8 cellular contexts compared by ENCODE assay signal in genomic region chr15:45186771-45187577, GRCh38. TPM values are rescaled to one million over a fixed set of nuclear protein-coding genes. Genes with fewer than 3 reads are reported as not detected.
A peak's percentile ranks its signal among the peaks of the same experiment; 100 is the strongest.
DNase-seq lines count a peak whose midpoint lies in the region; ATAC-seq and TF ChIP-seq lines count a peak whose summit lies in the region.

No MANE protein-coding gene starts in this region.

- no peak for TF ChIP-seq CTCF in Calu3 (IDR thresholded peaks at IDR 0.05; ENCODE audit: unreplicated experiment)
- TF ChIP-seq CTCF in OCI-LY7 (conservative IDR thresholded peaks at IDR 0.05; ENCODE audit: low read length), result no peak
- no peak for TF ChIP-seq CTCF in esophagus muscularis mucosa (IDR thresholded peaks at IDR 0.05)
- no peak for TF ChIP-seq CTCF in ovary (IDR thresholded peaks at IDR 0.05)

- intact Hi-C loops in Calu3 (cut with micrococcal nuclease; ENCODE audit: unreplicated experiment), result no loop called here
- intact Hi-C loops in OCI-LY7 (cut with micrococcal nuclease; ENCODE audit: unreplicated experiment), result no loop called here
- intact Hi-C loops in esophagus muscularis mucosa (cut with DNase I), result no loop called here
- intact Hi-C loops in ovary (cut with DNase I), result loop anchor here in 2 of 4 donors (5.0 to 10.0 kb wide), 2 partner anchors 115 to 472 kb away; partner anchors contain the start of genes B2M (in 1 of the 2) and PATL2 (in 1 of the 2)

- no peak for ATAC-seq in GM18870 (IDR thresholded peaks at IDR 0.05; ENCODE audit: unreplicated experiment)

- peak overlapping the region; percentile 71 for H3K4me3 Mint-ChIP-seq in Calu3 (ENCODE audit: low read depth, unreplicated experiment)

- no peaks in the 10 kb centered on the region for H3K9me2 ChIP-seq in OCI-LY7 (ENCODE audit: insufficient read depth, low read length)

- peak overlapping the region; percentile 39; the same call in 1 of the 2 replicates for H2AFZ ChIP-seq in OCI-LY7 (ENCODE audit: low read length)

- no peaks in the 10 kb centered on the region for H3K27me3 Mint-ChIP-seq in Calu3 (ENCODE audit: unreplicated experiment)

- H3K79me2 ChIP-seq in OCI-LY7 (ENCODE audit: insufficient read depth, low read depth, low read length), result no peaks in the 10 kb centered on the region

- 40% methylated on average over 12 of the region's 42 CpGs for WGBS in esophagus muscularis mucosa
- WGBS in ovary, 3 donors, result 3 to 7% (median 4%) methylated on average over 36 to 42 of the region's 42 CpGs

- no peaks in the 10 kb centered on the region for H3K9me3 Mint-ChIP-seq in Calu3 (ENCODE audit: low read depth, unreplicated experiment)

- H3K27me3 ChIP-seq in esophagus muscularis mucosa (no peaks in the 10 kb centered on the region), ovary (no peaks in the 10 kb centered on the region)

- H3K27ac ChIP-seq in OCI-LY7 (ENCODE audit: low read depth, low read length, poor library complexity, severe bottlenecking) (no peak overlapping the region), esophagus muscularis mucosa (replicated peaks in 1 of 4) (peak overlapping the region; percentile 83 to 93 (median 90)), ovary (peak overlapping the region; percentile 86 to 97)

- no peak for DNase-seq in Calu3
- DNase-seq in OCI-LY7 (ENCODE audit: low spot score), result no peak
- DNase-seq in esophagus muscularis mucosa (ENCODE audit: extremely low spot score), result no peak
- DNase-seq in ovary, result peak in 4 of 5 donors; percentile 36 to 70 (median 61)
- DNase-seq in HT-29 (ENCODE audit: low spot score), result no peak
- DNase-seq in middle frontal gyrus (ENCODE audit: extremely low spot score, low spot score), result no peak
- DNase-seq in SIG-M5 (lab: John Stamatoyannopoulos, UW), result no peak

- H3K36me3 Mint-ChIP-seq in Calu3 (ENCODE audit: insufficient read depth, unreplicated experiment), result peaks cover 17% of the 10 kb centered on the region

- TF ChIP-seq POLR2A in esophagus muscularis mucosa (IDR thresholded peaks at IDR 0.05; ENCODE audit: low read depth) (no peak), ovary (IDR thresholded peaks at IDR 0.05) (no peak)

- no peaks in the 10 kb centered on the region for H3K36me3 ChIP-seq in OCI-LY7 (ENCODE audit: insufficient read depth, low read length)
- no peaks in the 10 kb centered on the region for H3K36me3 ChIP-seq in esophagus muscularis mucosa
- H3K36me3 ChIP-seq in ovary, result no peaks in the 10 kb centered on the region

- TF ChIP-seq EP300 in esophagus muscularis mucosa (IDR thresholded peaks at IDR 0.05), result no peak
- TF ChIP-seq EP300 in ovary (IDR thresholded peaks at IDR 0.05), result no peak

- no peaks in the 10 kb centered on the region for H4K20me1 ChIP-seq in OCI-LY7 (ENCODE audit: insufficient read depth, low read length)

- POLR2A ChIA-PET in OCI-LY7 (lab: Charles Lee), result no interaction called here

- H3K9me3 ChIP-seq in OCI-LY7 (ENCODE audit: low read length) (no peaks in the 10 kb centered on the region), esophagus muscularis mucosa (no peaks in the 10 kb centered on the region), ovary (no peaks in the 10 kb centered on the region)

- BruUV-seq in Calu3 (replicated peaks; lab: Mats Ljungman, UMichigan) (no TSS peak), OCI-LY7 (replicated peaks; lab: Mats Ljungman, UMichigan) (no TSS peak)

- peaks cover 30% of the 10 kb centered on the region for H3K4me1 Mint-ChIP-seq in Calu3 (ENCODE audit: low read depth, unreplicated experiment)

- H3K27ac Mint-ChIP-seq in Calu3 (ENCODE audit: unreplicated experiment), result no peak overlapping the region

- CTCF ChIA-PET in Calu3 (lab: Charles Lee), result interaction anchor here (1.2 kb wide), 1 partner anchor 11 kb away, joined by 5 read pairs; no protein-coding TSS in a partner anchor
- CTCF ChIA-PET in OCI-LY7 (lab: Charles Lee; ENCODE audit: unreplicated experiment), result no interaction called here

- H3K4me3 ChIP-seq in OCI-LY7 (ENCODE audit: low read depth, low read length, poor library complexity, severe bottlenecking), result peak overlapping the region; percentile 70
- peak overlapping the region; percentile 65 to 89 (median 79) for H3K4me3 ChIP-seq in esophagus muscularis mucosa
- peak overlapping the region; percentile 94 for H3K4me3 ChIP-seq in ovary

- H3K4me1 ChIP-seq in OCI-LY7 (ENCODE audit: insufficient read depth, low read length, poor library complexity, severe bottlenecking), result peaks cover 11% of the 10 kb centered on the region
- peaks cover 18 to 44% (median 30%) of the 10 kb centered on the region in 4 donors for H3K4me1 ChIP-seq in esophagus muscularis mucosa
- peaks cover 6% of the 10 kb centered on the region for H3K4me1 ChIP-seq in ovary (ENCODE audit: insufficient read depth)

- peak overlapping the region; percentile 63 for H3K4me2 ChIP-seq in OCI-LY7 (ENCODE audit: low read length)

RNA-seq across cellular contexts. Expression of gene SHF, which starts 0.8 kb away (rescaled TPM):
- total RNA-seq in Calu3 (2022) (6.0 and 7.3 TPM in 2 replicates), OCI-LY7 (2022) (2.5 and 3.2 TPM in 2 replicates), esophagus muscularis mucosa (10 to 100 TPM in 2 of 4 donors, 1 to 10 TPM in 2; 4.6 to 15.4 (median 10.2) TPM), ovary (10 to 100 TPM; 18.3 to 45.3 (median 30.5) TPM)
- total RNA-seq in OCI-LY7 (2014; rRNA removed; shearing (Covaris generic)), result 2.3 and 5.7 TPM in 2 replicates
- 10 to 100 TPM; 17.5 to 31.2 TPM for polyA plus RNA-seq in ovary
- total RNA-seq in HT-29 (2014; rRNA removed; shearing (Covaris generic)), result 8.6 and 11.2 TPM in 2 replicates

RNA-seq across cellular contexts. Expression of gene DUOX1, which starts 57.2 kb away (rescaled TPM):
- 1.2 and 1.4 TPM in 2 replicates for total RNA-seq in Calu3 (2022)
- not detected in 2 replicates for total RNA-seq in OCI-LY7 (2014; rRNA removed; shearing (Covaris generic))
- not detected in 2 replicates for total RNA-seq in OCI-LY7 (2022)
- total RNA-seq in esophagus muscularis mucosa, result 1 to 10 TPM in 1 of 4 donors, under 1 TPM in 3; 0.33 to 1.7 (median 0.61) TPM
- total RNA-seq in ovary, result 1 to 10 TPM in 5 of 7 donors, under 1 TPM in 2; 0.23 to 9.2 (median 2.2) TPM
- under 1 TPM; 0.47 to 0.87 TPM for polyA plus RNA-seq in ovary
- total RNA-seq in HT-29 (2014; rRNA removed; shearing (Covaris generic)), result 1.5 and 3.1 TPM in 2 replicates

RNA-seq across cellular contexts. Expression of gene DUOXA1, which starts 57.3 kb away (rescaled TPM):
- not detected in 2 replicates for total RNA-seq in Calu3 (2022)
- total RNA-seq in OCI-LY7 (2014; rRNA removed; shearing (Covaris generic)), result not detected in 2 replicates
- not detected in 2 replicates for total RNA-seq in OCI-LY7 (2022)
- total RNA-seq in esophagus muscularis mucosa, result under 1 TPM in 2 of 4 donors, not detected in 2; 0.13 to 0.52 TPM
- total RNA-seq in ovary, result 1 to 10 TPM in 4 of 7 donors, under 1 TPM in 3; 0.30 to 4.1 (median 1.2) TPM
- polyA plus RNA-seq in ovary, result under 1 TPM; 0.51 to 0.77 TPM
- 0.23 and 0.26 TPM in 2 replicates for total RNA-seq in HT-29 (2014; rRNA removed; shearing (Covaris generic))

Comparison
In these comparisons a context has a peak if more than half of its experiments do, and no peak if none do; other contexts are left out.
1. DNase-seq: peak in ovary (4 of 5); none in Calu3 (single experiment), OCI-LY7 (single experiment), esophagus muscularis mucosa (single experiment), HT-29 (single experiment), middle frontal gyrus (single experiment) and SIG-M5 (single experiment).
2. Peak in every context shown above with its lines, with median percentiles within 50 percentile points of each other: H3K4me3 ChIP-seq.